In genomic region chr2:112760149-112760548, GRCh38 we compare ENCODE assay signal across 35 cellular contexts. TPM values are rescaled to one million over a fixed set of nuclear protein-coding genes. Genes with fewer than 3 reads are reported as not detected.
"Had no signal": no experiment of that assay in that cellular context is flagged by ENCODE, and none has a peak within 500 bp of the region (broad histone marks: within the 10 kb centered on the region; RNA-seq: fewer than 3 reads in every experiment).

No MANE protein-coding gene starts in this region.

- ATAC-seq: activated CD4-positive, CD25-positive, alpha-beta regulatory T cell treated with anti-CD3 and anti-CD28 coated beads, Interleukin-2, amount 50 U/mL, for 24 hours; activated CD8-positive, alpha-beta T cell treated with anti-CD3 and anti-CD28 coated beads for 36 hours; activated T-cell treated with anti-CD3 and anti-CD28 coated beads, Interleukin-2, amount 50 U/mL, for 4 hours; activated T-helper 17 cell treated with anti-CD3 and anti-CD28 coated beads, Interleukin-2, amount 50 U/mL, for 72 hours; body of pancreas; effector memory CD8-positive, alpha-beta T cell; gastroesophageal sphincter; heart right ventricle had no signal

- H3K27me3 ChIP-seq: body of pancreas, esophagus squamous epithelium, gastroesophageal sphincter, heart right ventricle, hepatocyte had no signal

- H2AFZ ChIP-seq: hepatocyte had no signal

- H3K36me3 ChIP-seq: gastroesophageal sphincter had no signal

- DNase-seq: activated B cell treated with CpG ODN at 0.5 μM for 24 hours; activated CD4-positive, alpha-beta T cell treated with anti-CD3 and anti-CD28 coated beads for 48 hours; activated CD4-positive, alpha-beta T cell treated with anti-CD3 and anti-CD28 coated beads, Interleukin-2, amount 50 U/mL, for 1 hour; activated CD4-positive, alpha-beta T cell treated with anti-CD3 and anti-CD28 coated beads, Interleukin-2, amount 50 U/mL, for 48 hours; activated CD8-positive, alpha-beta memory T cell treated with anti-CD3 and anti-CD28 coated beads for 24 hours; activated CD8-positive, alpha-beta T cell treated with anti-CD3 and anti-CD28 coated beads for 36 hours; activated effector memory CD4-positive, alpha-beta T cell treated with Interleukin-2 at 50 U/mL for 16 hours; activated gamma-delta T cell treated with Interleukin-2 at 50 U/mL for 16 hours; activated naive CD4-positive, alpha-beta T cell treated with anti-CD3 and anti-CD28 coated beads, Interleukin-2, amount 50 U/mL, for 16 hours; activated naive CD4-positive, alpha-beta T cell treated with Interleukin-2 at 50 U/mL for 16 hours; activated T-cell treated with anti-CD3 and anti-CD28 coated beads, Interleukin-2, amount 50 U/mL, for 4 hours; amniotic stem cell; anterior cingulate cortex; body of pancreas; caudate nucleus; cortex of kidney; dermis blood vessel endothelial cell; effector CD4-positive, alpha-beta T cell; effector memory CD8-positive, alpha-beta T cell; esophagus squamous epithelium; foreskin melanocyte; heart right ventricle; T-helper 9 cell; WERI-Rb-1 had no signal

- H3K9me3 ChIP-seq: body of pancreas, esophagus squamous epithelium, gastroesophageal sphincter, heart right ventricle had no signal

- H3K27ac ChIP-seq: body of pancreas, esophagus squamous epithelium, gastroesophageal sphincter, heart right ventricle, WERI-Rb-1 had no signal

- H3K4me3 ChIP-seq: body of pancreas, esophagus squamous epithelium, gastroesophageal sphincter, heart right ventricle, hepatocyte had no signal

- FAIRE-seq: colon had no signal

RNA-seq across cellular contexts. Expression of gene IL1A, which starts 24.1 kb away (rescaled TPM):
- total RNA-seq: body of pancreas, chondrocyte, gastroesophageal sphincter, heart right ventricle had no signal

RNA-seq across cellular contexts. Expression of gene NT5DC4, which starts 39.3 kb away (rescaled TPM):
- total RNA-seq: activated CD8-positive, alpha-beta T cell treated with anti-CD3 and anti-CD28 coated beads for 36 hours; activated T-cell treated with anti-CD3 and anti-CD28 coated beads, Interleukin-2, amount 50 U/mL, for 4 hours; activated T-helper 17 cell treated with anti-CD3 and anti-CD28 coated beads, Interleukin-2, amount 50 U/mL, for 72 hours; body of pancreas; chondrocyte; dermis blood vessel endothelial cell; esophagus squamous epithelium; fibroblast of lung; fibroblast of villous mesenchyme; glomerular endothelial cell; T-helper 2 cell treated with Interferon-gamma antibody and Interleukin-4, amounts not matched to agents 100 ng/mL and 5 ng/mL, for 36 hours had no signal
- polyA plus RNA-seq: esophagus, fibroblast of lung, heart right ventricle had no signal
